Comparison of ENCODE assay signal across 29 cellular contexts in the genomic region with DNA sequence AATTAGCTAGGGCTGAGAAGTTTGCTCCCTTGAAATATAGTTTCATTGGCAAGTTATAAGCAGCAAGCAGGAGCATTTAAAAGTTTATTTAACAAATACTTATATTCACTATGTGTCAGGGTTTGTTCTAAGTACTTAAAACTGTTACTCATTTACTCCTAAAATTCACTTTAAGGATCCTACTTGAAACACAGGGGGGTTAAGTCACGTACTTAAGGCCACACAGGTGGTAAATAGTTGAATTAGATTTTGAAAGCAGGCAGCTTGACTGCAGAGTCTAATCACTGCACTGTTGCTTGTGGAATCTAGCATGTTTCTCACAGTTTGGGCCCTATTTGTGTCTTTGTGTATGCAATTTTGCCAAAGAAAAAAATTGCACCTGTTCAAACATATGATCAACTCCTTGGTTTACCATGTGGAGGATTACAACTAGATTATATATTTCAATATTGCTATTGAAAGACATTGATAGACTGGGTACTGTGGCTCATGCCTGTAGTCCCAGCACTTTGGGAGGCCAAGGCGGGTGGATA. TPM values are rescaled to one million over a fixed set of nuclear protein-coding genes. Genes with fewer than 3 reads are reported as not detected.
"Had no signal": no experiment of that assay in that cellular context is flagged by ENCODE, and none has a peak within 500 bp of the region (broad histone marks: within the 10 kb centered on the region; RNA-seq: fewer than 3 reads in every experiment).

No MANE protein-coding gene starts in this region.

- H3K4me2 ChIP-seq: neural progenitor cell had no signal

- H3K9me3 ChIP-seq: esophagus squamous epithelium, prostate gland, sigmoid colon, thoracic aorta, tibial nerve, vagina had no signal

- H3K27ac ChIP-seq: coronary artery, esophagus squamous epithelium, heart right ventricle, neural progenitor cell, prostate gland, thoracic aorta, tibial nerve, vagina had no signal

- H3K4me1 Mint-ChIP-seq: immature natural killer cell; naive thymus-derived CD4-positive, alpha-beta T cell; nephron; neural progenitor cell; stimulated activated memory B cell treated with anti-CD40 and anti-IgM and Interleukin-4, amounts not matched to agents 10 μg/mL and 1 μg/mL and 100 μg/mL, for 72 hours had no signal

- H3K4me3 Mint-ChIP-seq: immature natural killer cell; naive thymus-derived CD4-positive, alpha-beta T cell; nephron; neural progenitor cell; stimulated activated memory B cell treated with anti-CD40 and anti-IgM and Interleukin-4, amounts not matched to agents 10 μg/mL and 1 μg/mL and 100 μg/mL, for 72 hours; stimulated activated naive CD8-positive, alpha-beta T cell treated with anti-CD3 and anti-CD28 coated beads, Interleukin-15, Interleukin-2, amounts not matched to agents 100 ng/mL and 50 ng/mL, for 24 hours had no signal

- H3K9me3 Mint-ChIP-seq: immature natural killer cell; stimulated activated memory B cell treated with anti-CD40 and anti-IgM and Interleukin-4, amounts not matched to agents 10 μg/mL and 1 μg/mL and 100 μg/mL, for 72 hours; stimulated activated naive CD8-positive, alpha-beta T cell treated with anti-CD3 and anti-CD28 coated beads, Interleukin-15, Interleukin-2, amounts not matched to agents 100 ng/mL and 50 ng/mL, for 24 hours had no signal

- H3K36me3 Mint-ChIP-seq: immature natural killer cell; naive thymus-derived CD4-positive, alpha-beta T cell; stimulated activated memory B cell treated with anti-CD40 and anti-IgM and Interleukin-4, amounts not matched to agents 10 μg/mL and 1 μg/mL and 100 μg/mL, for 72 hours had no signal

- H3K27me3 ChIP-seq: esophagus squamous epithelium, heart right ventricle, sigmoid colon, tibial nerve, vagina had no signal

- H3K27ac Mint-ChIP-seq: immature natural killer cell; naive thymus-derived CD4-positive, alpha-beta T cell; nephron; neural progenitor cell; stimulated activated memory B cell treated with anti-CD40 and anti-IgM and Interleukin-4, amounts not matched to agents 10 μg/mL and 1 μg/mL and 100 μg/mL, for 72 hours; stimulated activated naive CD8-positive, alpha-beta T cell treated with anti-CD3 and anti-CD28 coated beads, Interleukin-15, Interleukin-2, amounts not matched to agents 100 ng/mL and 50 ng/mL, for 24 hours had no signal

- FAIRE-seq: endothelial cell of umbilical vein had no signal

- H3K4me3 ChIP-seq: coronary artery, esophagus squamous epithelium, heart right ventricle, neural progenitor cell, prostate gland, sigmoid colon, thoracic aorta, tibial nerve, vagina had no signal

- ATAC-seq: naive thymus-derived CD4-positive, alpha-beta T cell; right cardiac atrium; stimulated activated memory B cell treated with anti-CD40 and anti-IgM and Interleukin-4, amounts not matched to agents 10 μg/mL and 1 μg/mL and 100 μg/mL, for 72 hours had no signal

- H3K36me3 ChIP-seq: esophagus squamous epithelium, neural progenitor cell, prostate gland, sigmoid colon, thoracic aorta, tibial nerve, vagina had no signal

- H3K4me1 ChIP-seq: neural progenitor cell, prostate gland had no signal

- DNase-seq: dermis blood vessel endothelial cell; effector memory CD4-positive, alpha-beta T cell; esophagus squamous epithelium; foreskin melanocyte; glutamatergic neuron; heart right ventricle; hippocampal formation; immature natural killer cell; islet precursor cell; kidney glomerular epithelial cell; left colon; left ventricle myocardium superior; mammary epithelial cell; midbrain; naive thymus-derived CD4-positive, alpha-beta T cell; right cardiac atrium; sigmoid colon; stimulated activated CD4-positive, alpha-beta T cell treated with anti-CD3 and anti-CD28 coated beads, Interleukin-2, amount 100 ng/mL, for 24 hours; stimulated activated CD4-positive, alpha-beta T cell treated with anti-CD3 and anti-CD28 coated beads, Interleukin-4, amount 100 ng/mL, for 24 hours had no signal

- H2AFZ ChIP-seq: neural progenitor cell had no signal

RNA-seq across cellular contexts. Expression of a gene that starts 7.6 kb away (rescaled TPM):
- polyA plus RNA-seq: naive thymus-derived CD4-positive, alpha-beta T cell had no signal
